In genomic region chr7:149497467-149498261, GRCh38 we compare ENCODE assay signal across 1 cellular context.
TF ChIP-seq lines count a peak whose summit lies in the region.

Gene ZNF746, minus strand, starts transcription at chr7:149497809. Its CDS starts 273 bp downstream, at chr7:149497536.

TF ChIP-seq in HCT116, 20 proteins besides CTCF, POLR2A, EP300 and RAD21 (continued from another document):
- TF ChIP-seq MAX (IDR thresholded peaks at IDR 0.05) (peak; percentile 76), ATF3 (IDR thresholded peaks at IDR 0.05) (no peak), ELF1 (IDR thresholded peaks at IDR 0.05; ENCODE audit: borderline replicate concordance, low read depth) (no peak), CBX3 (IDR thresholded peaks at IDR 0.05; ENCODE audit: low read depth) (no peak; the same call in 1 of the 2 replicates), ZNF274 (IDR thresholded peaks at IDR 0.05; ENCODE audit: low read depth, low read length) (no peak), EGR1 (IDR thresholded peaks at IDR 0.05; ENCODE audit: low read depth) (no peak), POLR2AphosphoS5 (IDR thresholded peaks at IDR 0.05; ENCODE audit: low read depth, low read length) (peak; percentile 72)
